ENCODE assay signal across 8 cellular contexts in genomic region chr15:57017024-57017423, GRCh38.
DNase-seq lines count a peak whose midpoint lies in the region; TF ChIP-seq lines count a peak whose summit lies in the region.
"Had no signal": no experiment of that assay in that cellular context is flagged by ENCODE, and none has a peak within 500 bp of the region (broad histone marks: within the 10 kb centered on the region; RNA-seq: fewer than 3 reads in every experiment).

No MANE protein-coding gene starts in this region.

- H3K4me3 ChIP-seq in WERI-Rb-1 (ENCODE audit: low read depth, low read length), result no peak overlapping the region
- no peak overlapping the region for H3K4me3 ChIP-seq in Peyer's patch

- H3K27ac ChIP-seq in WERI-Rb-1, result no peak overlapping the region
- no peak overlapping the region for H3K27ac ChIP-seq in Peyer's patch

- intact Hi-C loops in posterior cingulate gyrus (cut with DNase I), result loop anchor here (5.0 to 10.0 kb wide), 2 partner anchors 60 to 198 kb away; no protein-coding TSS in a partner anchor

- peaks cover 0 to 7% (median 0%) of the 10 kb centered on the region in 4 donors for H3K4me1 ChIP-seq in Peyer's patch

- no peaks in the 10 kb centered on the region for H3K27me3 ChIP-seq in WERI-Rb-1 (ENCODE audit: insufficient read depth, low read depth, severe bottlenecking)
- no peaks in the 10 kb centered on the region for H3K27me3 ChIP-seq in Peyer's patch

- TF ChIP-seq POLR2A in Peyer's patch (IDR thresholded peaks at IDR 0.05), result no peak

- DNase-seq in D341Med (ENCODE audit: low spot score) (peak; percentile 30), HCEC 1CT (peak; percentile 37), WERI-Rb-1 (no peak), lung microvascular endothelial cell (ENCODE audit: low read depth in 2 of 2) (peak; percentile 34 to 54), A172 (ENCODE audit: low spot score) (no peak), posterior cingulate gyrus (no peak), Peyer's patch (no peak)
- DNase-seq: activated CD8-positive, alpha-beta memory T cell treated with anti-CD3 and anti-CD28 coated beads for 24 hours had no signal

- TF ChIP-seq CTCF in WERI-Rb-1 (IDR thresholded peaks at IDR 0.05; ENCODE audit: low read depth, low read length) (peak; percentile 42), Peyer's patch (IDR thresholded peaks at IDR 0.05) (peak in 1 of 6 experiments; percentile 13)

- H3K9me3 ChIP-seq in WERI-Rb-1 (ENCODE audit: severe bottlenecking), result no peaks in the 10 kb centered on the region
- H3K9me3 ChIP-seq in Peyer's patch, result no peaks in the 10 kb centered on the region

- peaks cover 3% of the 10 kb centered on the region; the same call in 1 of the 2 replicates for H3K36me3 ChIP-seq in WERI-Rb-1
- no peaks in the 10 kb centered on the region for H3K36me3 ChIP-seq in Peyer's patch

Comparison
In these comparisons a context has a peak if more than half of its experiments do, and no peak if none do; other contexts are left out.
1. DNase-seq: peak in D341Med (single experiment), HCEC 1CT (single experiment) and lung microvascular endothelial cell (2 of 2); none in WERI-Rb-1 (single experiment), A172 (single experiment), posterior cingulate gyrus (0 of 10) and Peyer's patch (0 of 3).